ENCODE assay signal across 25 cellular contexts in genomic region chr4:166657261-166657660, GRCh38.
DNase-seq lines count a peak whose midpoint lies in the region; ATAC-seq and TF ChIP-seq lines count a peak whose summit lies in the region.
"Had no signal": no experiment of that assay in that cellular context is flagged by ENCODE, and none has a peak within 500 bp of the region (broad histone marks: within the 10 kb centered on the region; RNA-seq: fewer than 3 reads in every experiment).

No MANE protein-coding gene starts in this region.

- no peak overlapping the region for H3K4me3 ChIP-seq in astrocyte of the spinal cord (ENCODE audit: low read depth, low read length)
- H3K4me3 ChIP-seq: HAP-1, thoracic aorta had no signal

- ATAC-seq in GM19467 (IDR thresholded peaks at IDR 0.05; ENCODE audit: unreplicated experiment) (no peak), sciatic nerve (no peak), GM19324 (IDR thresholded peaks at IDR 0.05; ENCODE audit: low FRiP score, unreplicated experiment) (no peak)
- ATAC-seq: activated CD8-positive, alpha-beta memory T cell treated with anti-CD3 and anti-CD28 coated beads, Interleukin-2, amount 10 ng/mL, durations not matched to agents 7 days and 5 days; activated naive CD4-positive, alpha-beta T cell treated with anti-CD3 and anti-CD28 coated beads, Interleukin-2, amount 50 U/mL, for 72 hours; stimulated activated naive B cell treated with anti-CD40 and anti-IgM and Interleukin-4, amounts not matched to agents 10 μg/mL and 1 μg/mL and 100 μg/mL, for 72 hours; T-cell had no signal

- H3K27me3 Mint-ChIP-seq in mesothelial cell of epicardium (ENCODE audit: low read depth) = no peaks in the 10 kb centered on the region
- H3K27me3 Mint-ChIP-seq: activated CD8-positive, alpha-beta memory T cell treated with anti-CD3 and anti-CD28 coated beads, Interleukin-2, amount 10 ng/mL, durations not matched to agents 7 days and 5 days; CD4-positive, alpha-beta memory T cell; memory B cell; naive B cell; stimulated activated naive B cell treated with anti-CD40 and anti-IgM and Interleukin-4, amounts not matched to agents 10 μg/mL and 1 μg/mL and 100 μg/mL, for 72 hours; T-cell had no signal

- in situ Hi-C loops in astrocyte of the spinal cord (cut with HindIII; ENCODE audit: low sequenced_read_pairs) = no loop called here

- TF ChIP-seq CTCF in astrocyte of the spinal cord (IDR thresholded peaks at IDR 0.05; ENCODE audit: low read depth, low read length) (no peak), mesothelial cell of epicardium (IDR thresholded peaks at IDR 0.05; ENCODE audit: unreplicated experiment) (no peak)

- intact Hi-C loops in sciatic nerve (cut with DNase I) = no loop called here

- peak; percentile 77 for DNase-seq in DMS53 (lab: John Stamatoyannopoulos, UW)
- DNase-seq in HT1080 (ENCODE audit: low read depth) = peak; percentile 75
- DNase-seq in astrocyte of the spinal cord (ENCODE audit: low read depth, low spot score) = peak; percentile 55
- DNase-seq in mesothelial cell of epicardium (ENCODE audit: low spot score in 2 of 2, unreplicated experiment in 2 of 2) = no peak
- no peak for DNase-seq in KG1 (lab: John Stamatoyannopoulos, UW)
- DNase-seq in sciatic nerve (ENCODE audit: low spot score) = no peak
- DNase-seq: activated CD4-positive, alpha-beta T cell treated with anti-CD3 and anti-CD28 coated beads for 48 hours; activated CD8-positive, alpha-beta memory T cell treated with anti-CD3 and anti-CD28 coated beads, Interleukin-2, amount 10 ng/mL, durations not matched to agents 7 days and 5 days; CD4-positive, alpha-beta memory T cell; dermis blood vessel endothelial cell; DMS79; naive B cell; NCI-H1105 treated with DMSO at 0.1 percent for 48 hours; NCI-H2081; NCI-H524 treated with DMSO at 0.1 percent for 48 hours; SIG-M5; stimulated activated CD4-positive, alpha-beta T cell treated with anti-CD3 and anti-CD28 coated beads, Interleukin-1b, Interleukin-23, amount 100 ng/mL, for 48 hours; stimulated activated naive B cell treated with anti-CD40 and anti-IgM and Interleukin-4, amounts not matched to agents 10 μg/mL and 1 μg/mL and 100 μg/mL, for 72 hours; T-cell had no signal

- peak overlapping the region; percentile 89 for H3K27ac Mint-ChIP-seq in mesothelial cell of epicardium
- H3K27ac Mint-ChIP-seq: activated CD8-positive, alpha-beta memory T cell treated with anti-CD3 and anti-CD28 coated beads, Interleukin-2, amount 10 ng/mL, durations not matched to agents 7 days and 5 days; activated naive CD4-positive, alpha-beta T cell treated with anti-CD3 and anti-CD28 coated beads, Interleukin-2, amount 50 U/mL, for 72 hours; memory B cell; stimulated activated naive B cell treated with anti-CD40 and anti-IgM and Interleukin-4, amounts not matched to agents 10 μg/mL and 1 μg/mL and 100 μg/mL, for 72 hours; T-cell had no signal

- no peak overlapping the region for H3K4me3 Mint-ChIP-seq in mesothelial cell of epicardium
- H3K4me3 Mint-ChIP-seq: activated CD8-positive, alpha-beta memory T cell treated with anti-CD3 and anti-CD28 coated beads, Interleukin-2, amount 10 ng/mL, durations not matched to agents 7 days and 5 days; CD4-positive, alpha-beta memory T cell; memory B cell; naive B cell; stimulated activated naive B cell treated with anti-CD40 and anti-IgM and Interleukin-4, amounts not matched to agents 10 μg/mL and 1 μg/mL and 100 μg/mL, for 72 hours; T-cell had no signal

- H3K36me3 Mint-ChIP-seq in mesothelial cell of epicardium = no peaks in the 10 kb centered on the region
- H3K36me3 Mint-ChIP-seq: activated CD8-positive, alpha-beta memory T cell treated with anti-CD3 and anti-CD28 coated beads, Interleukin-2, amount 10 ng/mL, durations not matched to agents 7 days and 5 days; activated naive CD4-positive, alpha-beta T cell treated with anti-CD3 and anti-CD28 coated beads, Interleukin-2, amount 50 U/mL, for 72 hours; CD4-positive, alpha-beta memory T cell; memory B cell; naive B cell; stimulated activated naive B cell treated with anti-CD40 and anti-IgM and Interleukin-4, amounts not matched to agents 10 μg/mL and 1 μg/mL and 100 μg/mL, for 72 hours; T-cell had no signal

- peaks cover 41% of the 10 kb centered on the region for H3K4me1 Mint-ChIP-seq in mesothelial cell of epicardium
- H3K4me1 Mint-ChIP-seq: activated CD8-positive, alpha-beta memory T cell treated with anti-CD3 and anti-CD28 coated beads, Interleukin-2, amount 10 ng/mL, durations not matched to agents 7 days and 5 days; CD4-positive, alpha-beta memory T cell; memory B cell; naive B cell; stimulated activated naive B cell treated with anti-CD40 and anti-IgM and Interleukin-4, amounts not matched to agents 10 μg/mL and 1 μg/mL and 100 μg/mL, for 72 hours; T-cell had no signal

- H3K9me3 Mint-ChIP-seq in mesothelial cell of epicardium = peaks cover 4% of the 10 kb centered on the region
- H3K9me3 Mint-ChIP-seq: memory B cell; naive B cell; stimulated activated naive B cell treated with anti-CD40 and anti-IgM and Interleukin-4, amounts not matched to agents 10 μg/mL and 1 μg/mL and 100 μg/mL, for 72 hours had no signal

Comparison
In these comparisons a context has a peak if more than half of its experiments do, and no peak if none do; other contexts are left out.
1. DNase-seq: peak in DMS53 (single experiment), HT1080 (single experiment) and astrocyte of the spinal cord (single experiment); none in mesothelial cell of epicardium (0 of 2), KG1 (single experiment) and sciatic nerve (single experiment).